Comparison of ENCODE assay signal across 14 cellular contexts in genomic region chr9:117491491-117491890, GRCh38.
"Had no signal": no experiment of that assay in that cellular context is flagged by ENCODE, and none has a peak within 500 bp of the region (broad histone marks: within the 10 kb centered on the region; RNA-seq: fewer than 3 reads in every experiment).

No MANE protein-coding gene starts in this region.

- ATAC-seq: naive thymus-derived CD4-positive, alpha-beta T cell; stimulated activated naive CD8-positive, alpha-beta T cell treated with anti-CD3 and anti-CD28 coated beads, Interleukin-15, Interleukin-2, amounts not matched to agents 100 U/mL and 50 U/mL, for 24 hours had no signal

- H3K4me2 ChIP-seq: smooth muscle cell had no signal

- DNase-seq: activated CD4-positive, alpha-beta T cell treated with anti-CD3 and anti-CD28 coated beads, Interleukin-2, amount 10 ng/mL, durations not matched to agents 7 days and 5 days; activated CD8-positive, alpha-beta memory T cell treated with anti-CD3 and anti-CD28 coated beads for 24 hours; activated naive CD8-positive, alpha-beta T cell treated with anti-CD3 and anti-CD28 coated beads, Interleukin-2, amount 10 ng/mL, durations not matched to agents 7 days and 5 days; effector memory CD4-positive, alpha-beta T cell; foreskin melanocyte; head of caudate nucleus; naive thymus-derived CD4-positive, alpha-beta T cell; stimulated activated naive CD8-positive, alpha-beta T cell treated with anti-CD3 and anti-CD28 coated beads, Interleukin-15, Interleukin-2, amounts not matched to agents 100 U/mL and 50 U/mL, for 24 hours; SW 1271; testis had no signal

- H3K4me3 ChIP-seq: right atrium auricular region, smooth muscle cell, testis had no signal

- H3K9me3 ChIP-seq: neutrophil, right atrium auricular region, testis had no signal

- H3K27ac ChIP-seq: epithelial cell of prostate, neutrophil, right atrium auricular region, testis had no signal

- H3K4me1 ChIP-seq: testis had no signal

- H3K36me3 ChIP-seq: neutrophil, right atrium auricular region had no signal

- H3K27me3 ChIP-seq: right atrium auricular region, testis had no signal
